ENCODE assay signal across 9 cellular contexts in the genomic region with DNA sequence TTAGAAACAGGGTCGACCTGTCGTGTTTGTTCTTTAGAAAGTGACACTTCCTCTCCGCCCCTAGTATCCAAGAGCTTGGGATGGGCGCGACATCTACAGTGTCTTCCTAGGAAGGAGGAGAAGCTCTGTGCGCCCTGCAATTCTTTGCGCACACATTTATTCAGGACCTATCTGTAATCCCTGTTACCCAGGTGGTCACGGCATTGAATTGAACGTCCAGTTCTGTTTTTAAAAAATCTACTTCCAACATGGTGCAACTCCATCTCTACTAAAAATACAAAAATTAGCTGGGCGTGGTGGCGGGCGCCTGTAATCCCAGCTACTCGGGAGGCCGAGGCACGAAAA. TPM values are rescaled to one million over a fixed set of nuclear protein-coding genes. Genes with fewer than 3 reads are reported as not detected.
DNase-seq lines count a peak whose midpoint lies in the region; ATAC-seq and TF ChIP-seq lines count a peak whose summit lies in the region.
"Had no signal": no experiment of that assay in that cellular context is flagged by ENCODE, and none has a peak within 500 bp of the region (broad histone marks: within the 10 kb centered on the region; RNA-seq: fewer than 3 reads in every experiment).

No MANE protein-coding gene starts in this region.

- no peaks in the 10 kb centered on the region for H3K9me3 ChIP-seq in cardiac muscle cell (ENCODE audit: low read depth)
- no peaks in the 10 kb centered on the region for H3K9me3 ChIP-seq in mucosa of rectum (ENCODE audit: control insufficient read depth in 2 of 2, low read length in 2 of 2)
- no peaks in the 10 kb centered on the region for H3K9me3 ChIP-seq in upper lobe of left lung

- no peak for TF ChIP-seq CTCF in cardiac muscle cell (IDR thresholded peaks at IDR 0.05; ENCODE audit: low read depth, low read length)
- TF ChIP-seq CTCF in choroid plexus epithelial cell (conservative IDR thresholded peaks at IDR 0.05; ENCODE audit: low read depth, low read length), result no peak
- no peak for TF ChIP-seq CTCF in upper lobe of left lung (IDR thresholded peaks at IDR 0.05)

- H3K36me3 ChIP-seq in cardiac muscle cell (no peaks in the 10 kb centered on the region), mucosa of rectum (ENCODE audit: control insufficient read depth in 2 of 2, insufficient read depth in 2 of 2, low read length in 2 of 2) (peaks cover 0 to 2% of the 10 kb centered on the region in 2 donors), upper lobe of left lung (no peaks in the 10 kb centered on the region)

- H3K27ac ChIP-seq in cardiac muscle cell, result no peak overlapping the region
- peak overlapping the region; percentile 72 to 75 for H3K27ac ChIP-seq in mucosa of rectum (ENCODE audit: low read depth in 2 of 2, low read length in 2 of 2)
- peak overlapping the region; percentile 70 to 82 (median 78) for H3K27ac ChIP-seq in upper lobe of left lung

- peaks cover 14% of the 10 kb centered on the region for H3K4me1 ChIP-seq in cardiac muscle cell (ENCODE audit: low read depth)
- H3K4me1 ChIP-seq in mucosa of rectum (ENCODE audit: control insufficient read depth in 2 of 2, insufficient read depth in 2 of 2, low read length in 2 of 2), result peaks cover 14 to 40% of the 10 kb centered on the region in 2 donors
- peaks cover 19 to 36% (median 22%) of the 10 kb centered on the region in 4 donors for H3K4me1 ChIP-seq in upper lobe of left lung

- no peak for DNase-seq in cardiac muscle cell (ENCODE audit: low read depth in 1 of 2, low spot score in 1 of 2)
- DNase-seq in cardiac septum (ENCODE audit: low spot score), result no peak
- DNase-seq in choroid plexus epithelial cell (ENCODE audit: low read depth), result no peak
- DNase-seq in upper lobe of left lung, result no peak
- DNase-seq in SKM-1 (lab: John Stamatoyannopoulos, UW; ENCODE audit: unreplicated experiment), result no peak
- DNase-seq: NCI-H1930 had no signal

- H3K27me3 ChIP-seq in cardiac muscle cell (peaks cover 74% of the 10 kb centered on the region), mucosa of rectum (ENCODE audit: control insufficient read depth in 2 of 2, insufficient read depth in 2 of 2, low read length in 2 of 2) (no peaks in the 10 kb centered on the region), upper lobe of left lung (peaks cover 2 to 14% (median 8%) of the 10 kb centered on the region in 4 donors)

- peak overlapping the region in 1 of 2 donors; percentile 83 for H3K9ac ChIP-seq in mucosa of rectum (ENCODE audit: low read depth in 1 of 2, low read length in 2 of 2)

- 31 to 32% methylated on average over 15 of the region's 15 CpGs for WGBS in upper lobe of left lung, 2 donors

- intact Hi-C loops in cardiac septum (cut with DNase I), result loop anchor here (5.0 to 10.0 kb wide), 3 partner anchors 66 to 141 kb away; no protein-coding TSS in a partner anchor

- no peak for ATAC-seq in upper lobe of left lung (ENCODE audit: low FRiP score in 2 of 2)
- ATAC-seq in GM18868 (IDR thresholded peaks at IDR 0.05; ENCODE audit: unreplicated experiment), result no peak
- no peak for ATAC-seq in HG03097 (IDR thresholded peaks at IDR 0.05; ENCODE audit: low FRiP score, unreplicated experiment)

- H3K4me3 ChIP-seq in cardiac muscle cell, result peak overlapping the region; percentile 56
- peak overlapping the region; percentile 90 for H3K4me3 ChIP-seq in choroid plexus epithelial cell (ENCODE audit: low read depth, low read length)
- H3K4me3 ChIP-seq in mucosa of rectum (ENCODE audit: low read length in 2 of 2), result peak overlapping the region; percentile 82 to 85
- H3K4me3 ChIP-seq in upper lobe of left lung, result peak overlapping the region; percentile 27 to 69 (median 57)

- no peak for TF ChIP-seq EP300 in upper lobe of left lung (IDR thresholded peaks at IDR 0.05)

- TF ChIP-seq POLR2A in upper lobe of left lung (IDR thresholded peaks at IDR 0.05), result no peak

RNA-seq across cellular contexts. Expression of gene LAMB1, which starts 0.6 kb away (rescaled TPM):
- total RNA-seq in cardiac muscle cell (32.8 and 34.0 TPM in 2 replicates), cardiac septum (55.1 TPM), upper lobe of left lung (100 to 1,000 TPM; 100 to 443 (median 135) TPM)
- polyA plus RNA-seq in cardiac muscle cell, result 28.7 and 31.8 TPM in 2 replicates
